ENCODE assay signal across 13 cellular contexts in the genomic region with DNA sequence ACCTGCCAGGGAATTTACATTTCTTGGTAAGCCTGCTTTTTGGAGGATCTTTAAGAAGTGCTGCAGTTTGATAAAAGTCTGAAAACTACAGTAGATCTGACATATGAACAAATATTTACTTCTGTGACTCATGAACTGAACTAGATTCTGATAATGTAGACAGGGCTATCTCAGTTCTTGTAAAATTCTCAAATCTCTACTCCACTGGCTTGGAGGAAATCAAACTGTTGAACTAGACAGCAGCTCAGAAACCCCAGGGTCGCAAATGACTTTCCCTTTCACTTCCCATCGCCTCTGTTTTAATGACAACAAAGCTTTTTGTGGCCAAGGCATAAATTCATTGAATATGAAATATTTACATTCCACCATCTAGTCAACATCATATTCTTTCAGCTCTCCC. TPM values are rescaled to one million over a fixed set of nuclear protein-coding genes. Genes with fewer than 3 reads are reported as not detected.
DNase-seq lines count a peak whose midpoint lies in the region; ATAC-seq and TF ChIP-seq lines count a peak whose summit lies in the region.
"Had no signal": no experiment of that assay in that cellular context is flagged by ENCODE, and none has a peak within 500 bp of the region (broad histone marks: within the 10 kb centered on the region; RNA-seq: fewer than 3 reads in every experiment).

No MANE protein-coding gene starts in this region.

- H3K27ac ChIP-seq in MM.1S (ENCODE audit: low read length) (no peak overlapping the region), spleen (peak overlapping the region in 6 of 8 donors; percentile 22 to 65 (median 40))
- H3K27ac ChIP-seq: adrenal gland, SJSA1 had no signal

- H3K36me3 ChIP-seq in MM.1S (replicated peaks; ENCODE audit: insufficient read depth, low read length): no peaks in the 10 kb centered on the region
- no peaks in the 10 kb centered on the region for H3K36me3 ChIP-seq in spleen
- H3K36me3 ChIP-seq: adrenal gland, SJSA1 had no signal

- POLR2A ChIA-PET in activated CD4-positive, alpha-beta T cell treated with anti-CD3 and anti-CD28 coated beads, Interleukin-2, amount 10 ng/mL, durations not matched to agents 7 days and 5 days (lab: Charles Lee): no interaction called here

- CTCF ChIA-PET in activated CD4-positive, alpha-beta T cell treated with anti-CD3 and anti-CD28 coated beads, Interleukin-2, amount 10 ng/mL, durations not matched to agents 7 days and 5 days (lab: Charles Lee): interaction anchor here (1.0 to 1.1 kb wide), 2 partner anchors 24 to 44 kb away, joined by 3 to 4 read pairs; no protein-coding TSS in a partner anchor

- H3K9ac ChIP-seq in MM.1S (ENCODE audit: low read length): no peak overlapping the region

- H3K4me1 Mint-ChIP-seq in activated CD4-positive, alpha-beta T cell treated with anti-CD3 and anti-CD28 coated beads, Interleukin-2, amount 10 ng/mL, durations not matched to agents 7 days and 5 days: peaks cover 9% of the 10 kb centered on the region
- H3K4me1 Mint-ChIP-seq in natural killer cell treated with Interleukin-12 subunit alpha and Interleukin-12 subunit beta and Interleukin-15 and Interleukin-18, amount 100 ng/mL, for 72 hours (ENCODE audit: low read depth in 2 of 2): peaks cover 7 to 8% of the 10 kb centered on the region in 2 donors

- H3K9me2 ChIP-seq in MM.1S (replicated peaks; ENCODE audit: insufficient read depth, low read length): no peaks in the 10 kb centered on the region

- H3K9me3 Mint-ChIP-seq in activated CD4-positive, alpha-beta T cell treated with anti-CD3 and anti-CD28 coated beads, Interleukin-2, amount 10 ng/mL, durations not matched to agents 7 days and 5 days: no peaks in the 10 kb centered on the region
- H3K9me3 Mint-ChIP-seq in natural killer cell treated with Interleukin-12 subunit alpha and Interleukin-12 subunit beta and Interleukin-15 and Interleukin-18, amount 100 ng/mL, for 72 hours: no peaks in the 10 kb centered on the region

- H3K9me3 ChIP-seq in MM.1S (replicated peaks; ENCODE audit: insufficient read depth, low read length) (no peaks in the 10 kb centered on the region), spleen (no peaks in the 10 kb centered on the region)
- H3K9me3 ChIP-seq: adrenal gland, SJSA1 had no signal

- peaks cover 10% of the 10 kb centered on the region; the same call in 1 of the 2 replicates for H3F3A ChIP-seq in MM.1S (ENCODE audit: insufficient read depth, low read length)

- H3K4me1 ChIP-seq in MM.1S (ENCODE audit: low read length) (peaks cover 20% of the 10 kb centered on the region), spleen (peaks cover 0 to 24% (median 10%) of the 10 kb centered on the region in 6 donors)
- H3K4me1 ChIP-seq: adrenal gland, SJSA1 had no signal

- peak; percentile 43 for DNase-seq in activated CD4-positive, alpha-beta T cell treated with anti-CD3 and anti-CD28 coated beads, Interleukin-2, amount 10 ng/mL, durations not matched to agents 7 days and 5 days
- no peak for DNase-seq in activated CD4-positive, alpha-beta T cell treated with anti-CD3 and anti-CD28 coated beads, Interleukin-2, amount 50 U/mL, for 1 hour
- DNase-seq in MM.1S: peak; percentile 14
- no peak for DNase-seq in spleen
- no peak for DNase-seq in GM19238 (ENCODE audit: insufficient read length, low spot score)
- DNase-seq in natural killer cell treated with Interleukin-12 subunit alpha and Interleukin-12 subunit beta and Interleukin-15 and Interleukin-18, amount 100 ng/mL, for 72 hours (ENCODE audit: low spot score): no peak
- DNase-seq in KBM-7: no peak
- DNase-seq: adrenal gland, Calu3, NCI-H524 treated with DMSO at 0.1 percent for 48 hours had no signal

- no peak for TF ChIP-seq POLR2A in spleen (IDR thresholded peaks at IDR 0.05)

- peaks cover 13% of the 10 kb centered on the region for H3K27me3 Mint-ChIP-seq in activated CD4-positive, alpha-beta T cell treated with anti-CD3 and anti-CD28 coated beads, Interleukin-2, amount 10 ng/mL, durations not matched to agents 7 days and 5 days
- H3K27me3 Mint-ChIP-seq in natural killer cell treated with Interleukin-12 subunit alpha and Interleukin-12 subunit beta and Interleukin-15 and Interleukin-18, amount 100 ng/mL, for 72 hours: peaks cover 9 to 31% of the 10 kb centered on the region in 2 donors

- peak overlapping the region; percentile 26 for H3K27ac Mint-ChIP-seq in activated CD4-positive, alpha-beta T cell treated with anti-CD3 and anti-CD28 coated beads, Interleukin-2, amount 10 ng/mL, durations not matched to agents 7 days and 5 days
- H3K27ac Mint-ChIP-seq in natural killer cell treated with Interleukin-12 subunit alpha and Interleukin-12 subunit beta and Interleukin-15 and Interleukin-18, amount 100 ng/mL, for 72 hours: no peak overlapping the region

- H3K36me3 Mint-ChIP-seq in activated CD4-positive, alpha-beta T cell treated with anti-CD3 and anti-CD28 coated beads, Interleukin-2, amount 10 ng/mL, durations not matched to agents 7 days and 5 days (ENCODE audit: low read depth): no peaks in the 10 kb centered on the region
- H3K36me3 Mint-ChIP-seq in natural killer cell treated with Interleukin-12 subunit alpha and Interleukin-12 subunit beta and Interleukin-15 and Interleukin-18, amount 100 ng/mL, for 72 hours: peaks cover 6% of the 10 kb centered on the region

- peak overlapping the region; percentile 2; the same call in 1 of the 2 replicates for H3K4me2 ChIP-seq in MM.1S (ENCODE audit: low read depth, low read length)

- no peak for TF ChIP-seq CTCF in MM.1S (IDR thresholded peaks at IDR 0.05; ENCODE audit: low read length)
- TF ChIP-seq CTCF in spleen (IDR thresholded peaks at IDR 0.05 in 8 of 11, conservative IDR thresholded peaks at IDR 0.05 in 3 of 11): no peak

- H3K79me2 ChIP-seq in MM.1S (ENCODE audit: low read length): no peaks in the 10 kb centered on the region

- ATAC-seq in GM21737 (IDR thresholded peaks at IDR 0.05; ENCODE audit: unreplicated experiment): peak; percentile 53
- no peak for ATAC-seq in natural killer cell treated with Interleukin-12 subunit alpha and Interleukin-12 subunit beta and Interleukin-15 and Interleukin-18, amount 100 ng/mL, for 72 hours

- no peak overlapping the region for H3K4me3 Mint-ChIP-seq in activated CD4-positive, alpha-beta T cell treated with anti-CD3 and anti-CD28 coated beads, Interleukin-2, amount 10 ng/mL, durations not matched to agents 7 days and 5 days
- no peak overlapping the region for H3K4me3 Mint-ChIP-seq in natural killer cell treated with Interleukin-12 subunit alpha and Interleukin-12 subunit beta and Interleukin-15 and Interleukin-18, amount 100 ng/mL, for 72 hours

- H4K20me1 ChIP-seq in MM.1S (ENCODE audit: insufficient read depth, low read length): no peaks in the 10 kb centered on the region

- in situ Hi-C loops in KBM-7 (cut with MboI; ENCODE audit: low pct_unique_long_range_greater_than_20kb, low sequenced_read_pairs): no loop called here

- intact Hi-C loops in spleen (cut with DNase I; ENCODE audit: low total_unique reads): no loop called here

- H3K27me3 ChIP-seq in MM.1S (replicated peaks; ENCODE audit: insufficient read depth, low read length) (no peaks in the 10 kb centered on the region), spleen (replicated peaks in 1 of 7) (no peaks in the 10 kb centered on the region)
- H3K27me3 ChIP-seq: adrenal gland, SJSA1 had no signal

- WGBS in spleen, 5 donors: 3 to 9% (median 5%) methylated on average over 2 of the region's 2 CpGs

- no peak overlapping the region for H2AFZ ChIP-seq in MM.1S (ENCODE audit: low read length)

- no peak overlapping the region for H3K4me3 ChIP-seq in MM.1S (ENCODE audit: low read length)
- peak overlapping the region in 1 of 8 donors; percentile 31 for H3K4me3 ChIP-seq in spleen
- H3K4me3 ChIP-seq: adrenal gland, lung, SJSA1 had no signal

RNA-seq across cellular contexts. Expression of a gene that starts 15.4 kb away (rescaled TPM):
- 100 to 1,000 TPM in 1 of 2 experiments, 10 to 100 TPM in 1; 93.6 to 120 TPM for total RNA-seq in activated CD4-positive, alpha-beta T cell treated with anti-CD3 and anti-CD28 coated beads, Interleukin-2, amount 10 ng/mL, durations not matched to agents 7 days and 5 days
- 100 to 1,000 TPM in 3 of 7 donors, 10 to 100 TPM in 4; 86.7 to 114 (median 99.2) TPM for total RNA-seq in spleen
- 100 to 1,000 TPM in 1 of 3 donors, 10 to 100 TPM in 2; 94.8 to 104 (median 98.1) TPM for polyA plus RNA-seq in spleen
- 100 to 1,000 TPM in 1 of 2 donors, 10 to 100 TPM in 1; 93.9 to 104 TPM for total RNA-seq in natural killer cell treated with Interleukin-12 subunit alpha and Interleukin-12 subunit beta and Interleukin-15 and Interleukin-18, amount 100 ng/mL, for 72 hours

RNA-seq across cellular contexts. Expression of a gene that starts 35.4 kb away (rescaled TPM):
- 100 to 1,000 TPM in 1 of 2 experiments, 10 to 100 TPM in 1; 96.8 to 102 TPM for total RNA-seq in activated CD4-positive, alpha-beta T cell treated with anti-CD3 and anti-CD28 coated beads, Interleukin-2, amount 10 ng/mL, durations not matched to agents 7 days and 5 days
- total RNA-seq in spleen: 100 to 1,000 TPM in 4 of 7 donors, 10 to 100 TPM in 3; 88.7 to 118 (median 101) TPM
- polyA plus RNA-seq in spleen: 10 to 100 TPM; 14.2 to 16.1 (median 14.6) TPM
- 100 to 1,000 TPM in 1 of 2 donors, 10 to 100 TPM in 1; 99.0 to 113 TPM for total RNA-seq in natural killer cell treated with Interleukin-12 subunit alpha and Interleukin-12 subunit beta and Interleukin-15 and Interleukin-18, amount 100 ng/mL, for 72 hours

Comparison
In these comparisons a context has a peak if more than half of its experiments do, and no peak if none do; other contexts are left out.
1. DNase-seq: peak in activated CD4-positive, alpha-beta T cell treated with anti-CD3 and anti-CD28 coated beads, Interleukin-2, amount 10 ng/mL, durations not matched to agents 7 days and 5 days (single experiment) and MM.1S (single experiment); none in activated CD4-positive, alpha-beta T cell treated with anti-CD3 and anti-CD28 coated beads, Interleukin-2, amount 50 U/mL, for 1 hour (single experiment), spleen (single experiment), GM19238 (single experiment), natural killer cell treated with Interleukin-12 subunit alpha and Interleukin-12 subunit beta and Interleukin-15 and Interleukin-18, amount 100 ng/mL, for 72 hours (single experiment) and KBM-7 (single experiment).